ENCODE assay signal across 28 cellular contexts in the genomic region with DNA sequence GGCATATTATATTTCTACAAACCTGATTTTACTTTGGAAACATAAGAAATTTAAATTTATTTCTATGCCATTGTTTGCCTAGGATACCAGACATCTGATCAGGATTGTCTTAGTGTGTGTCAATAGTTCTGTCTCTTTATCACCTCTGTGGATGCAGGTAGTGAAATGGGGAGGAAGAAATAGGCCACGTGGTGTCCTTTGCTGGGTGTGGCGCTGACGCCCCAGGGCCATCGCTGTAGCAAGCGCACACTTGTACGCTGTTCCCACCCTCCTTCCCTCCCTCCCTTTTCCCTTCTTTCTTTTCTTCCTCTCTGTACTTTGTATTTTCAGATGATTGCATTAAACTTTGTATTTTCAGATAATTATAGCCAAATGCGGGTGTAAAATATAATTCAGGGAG. TPM values are rescaled to one million over a fixed set of nuclear protein-coding genes. Genes with fewer than 3 reads are reported as not detected.
"Had no signal": no experiment of that assay in that cellular context is flagged by ENCODE, and none has a peak within 500 bp of the region (broad histone marks: within the 10 kb centered on the region; RNA-seq: fewer than 3 reads in every experiment).

No MANE protein-coding gene starts in this region.

- H3K27ac ChIP-seq: ascending aorta, body of pancreas, cardiac muscle cell had no signal

- H3K27me3 ChIP-seq: ascending aorta, body of pancreas, cardiac muscle cell had no signal

- H3K4me1 ChIP-seq: ascending aorta had no signal

- ATAC-seq: activated CD8-positive, alpha-beta memory T cell treated with anti-CD3 and anti-CD28 coated beads, Interleukin-2, amount 10 ng/mL, durations not matched to agents 7 days and 5 days; activated naive CD4-positive, alpha-beta T cell treated with anti-CD3 and anti-CD28 coated beads, Interleukin-2, amount 50 U/mL, for 72 hours; activated naive CD8-positive, alpha-beta T cell treated with anti-CD3 and anti-CD28 coated beads, Interleukin-2, amount 50 U/mL, for 24 hours; body of pancreas; K562; PC-3; T-cell had no signal

- H3K4me3 ChIP-seq: ascending aorta, body of pancreas, cardiac muscle cell, K562 had no signal

- H3K36me3 ChIP-seq: ascending aorta, cardiac muscle cell had no signal

- DNase-seq: activated B cell treated with CpG ODN at 0.5 μM for 24 hours; activated CD4-positive, alpha-beta T cell treated with anti-CD3 and anti-CD28 coated beads for 1 hour; activated CD4-positive, alpha-beta T cell treated with anti-CD3 and anti-CD28 coated beads, Interleukin-2, amount 10 ng/mL, durations not matched to agents 24 days and 14 days; activated CD4-positive, alpha-beta T cell treated with anti-CD3 and anti-CD28 coated beads, Interleukin-2, amount 50 U/mL, for 48 hours; activated CD8-positive, alpha-beta memory T cell treated with anti-CD3 and anti-CD28 coated beads, Interleukin-2, amount 10 ng/mL, durations not matched to agents 7 days and 5 days; activated effector memory CD4-positive, alpha-beta T cell treated with Interleukin-2 at 50 U/mL for 16 hours; activated naive CD4-positive, alpha-beta T cell treated with Interleukin-2 at 50 U/mL for 16 hours; activated naive CD8-positive, alpha-beta T cell treated with anti-CD3 and anti-CD28 coated beads, Interleukin-2, amount 50 U/mL, for 24 hours; activated T-cell treated with anti-CD3 and anti-CD28 coated beads, Interleukin-2, amount 50 U/mL, for 24 hours; amniotic stem cell; body of pancreas; Karpas-422; MM.1S; NCI-H1105; NCI-H1436; NCI-H1694 treated with DMSO at 0.1 percent for 48 hours; NCI-H2029 treated with DMSO at 0.1 percent for 48 hours; NCI-H446; NCI-H524; PC-3; SHP77 treated with DMSO at 0.1 percent for 48 hours; T-cell; T-helper 2 cell; T1000 had no signal

- H3K9me3 ChIP-seq: ascending aorta, body of pancreas had no signal

RNA-seq across cellular contexts. Expression of a gene that starts 5.0 kb away (rescaled TPM):
- total RNA-seq: activated B cell treated with CpG ODN at 0.5 μM for 24 hours had no signal
- polyA plus RNA-seq: K562 had no signal
